8 cellular contexts compared by ENCODE assay signal in the genomic region with DNA sequence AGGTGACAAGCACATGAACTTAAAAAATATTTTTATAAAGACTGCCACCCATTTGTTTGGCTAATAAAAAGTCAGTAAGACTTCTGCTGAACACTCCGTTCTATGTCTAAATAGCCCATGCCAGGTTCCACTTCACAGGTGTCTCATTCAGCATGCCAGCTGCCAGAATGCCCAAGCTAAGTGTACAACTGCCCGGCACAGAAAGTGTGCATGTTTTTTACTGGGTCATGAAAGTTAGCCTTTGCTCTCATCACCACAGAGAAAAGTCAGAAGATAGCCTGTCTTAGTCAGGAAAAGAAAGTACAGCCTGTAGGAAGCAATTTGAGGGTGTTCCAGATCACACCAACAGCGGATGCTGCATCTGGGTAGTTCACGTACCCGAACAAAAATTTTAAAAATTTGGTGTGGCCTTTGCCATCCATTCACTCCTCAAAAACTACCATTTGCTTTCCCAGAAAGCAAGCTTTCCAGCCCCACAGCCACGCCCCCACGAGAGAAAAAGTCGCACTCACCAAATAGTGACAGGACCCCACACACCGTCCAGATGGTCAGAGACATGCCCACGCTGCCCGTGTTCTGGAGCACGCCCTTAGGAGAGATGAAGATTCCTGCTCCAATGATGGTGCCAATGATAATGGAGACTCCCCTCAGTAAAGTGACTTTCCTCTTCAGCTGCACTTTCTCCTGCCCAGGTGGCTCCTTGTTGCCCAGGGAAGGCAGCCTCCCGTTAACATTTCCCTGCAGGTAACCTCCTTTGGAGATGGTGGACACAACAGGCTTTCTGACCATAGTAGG. TPM values are rescaled to one million over a fixed set of nuclear protein-coding genes. Genes with fewer than 3 reads are reported as not detected.
A peak's percentile ranks its signal among the peaks of the same experiment; 100 is the strongest.
DNase-seq lines count a peak whose midpoint lies in the region; ATAC-seq and TF ChIP-seq lines count a peak whose summit lies in the region.

No MANE protein-coding gene starts in this region.

- no peaks in the 10 kb centered on the region for H3K9me3 Mint-ChIP-seq in activated CD4-positive, alpha-beta T cell treated with anti-CD3 and anti-CD28 coated beads for 36 hours (ENCODE audit: low read depth)
- peaks cover 1% of the 10 kb centered on the region for H3K9me3 Mint-ChIP-seq in T-helper 1 cell treated with Interleukin-12 subunit alpha and Interleukin-12 subunit beta and Interleukin-4 antibody, amounts not matched to agents 30 μg/mL and 1 μg/mL, for 36 hours

- intact Hi-C loops in activated CD4-positive, alpha-beta T cell treated with anti-CD3 and anti-CD28 coated beads for 36 hours (cut with DNase I, micrococcal nuclease) = loop anchor here in 1 of 2 experiments (2.0 to 5.0 kb wide), 4 partner anchors 776 to 1025 kb away; a partner anchor contains a TSS
- intact Hi-C loops in prostate gland (cut with DNase I) = no loop called here

- H3K4me1 Mint-ChIP-seq in activated CD4-positive, alpha-beta T cell treated with anti-CD3 and anti-CD28 coated beads for 36 hours = peaks cover 7% of the 10 kb centered on the region
- peaks cover 36% of the 10 kb centered on the region for H3K4me1 Mint-ChIP-seq in T-helper 1 cell treated with Interleukin-12 subunit alpha and Interleukin-12 subunit beta and Interleukin-4 antibody, amounts not matched to agents 30 μg/mL and 1 μg/mL, for 36 hours (ENCODE audit: low read depth)

- H3K9me3 ChIP-seq in esophagus (ENCODE audit: control insufficient read depth in 2 of 2, insufficient read depth in 1 of 2, low read depth in 1 of 2, low read length in 1 of 2) = no peaks in the 10 kb centered on the region
- H3K9me3 ChIP-seq in prostate gland = no peaks in the 10 kb centered on the region

- H3K27me3 ChIP-seq in esophagus (ENCODE audit: control insufficient read depth in 1 of 2, insufficient read depth in 2 of 2, low read length in 2 of 2) = no peaks in the 10 kb centered on the region
- no peaks in the 10 kb centered on the region for H3K27me3 ChIP-seq in prostate gland (replicated peaks; ENCODE audit: insufficient read depth)

- TF ChIP-seq CTCF in prostate gland (IDR thresholded peaks at IDR 0.05) = no peak

- peak overlapping the region in 1 of 2 donors; percentile 51 for H3K4me3 ChIP-seq in esophagus (ENCODE audit: low read depth in 1 of 2, low read length in 2 of 2)
- peak overlapping the region; percentile 15 to 19 for H3K4me3 ChIP-seq in prostate gland

- peak overlapping the region; percentile 78 for H3K4me3 Mint-ChIP-seq in activated CD4-positive, alpha-beta T cell treated with anti-CD3 and anti-CD28 coated beads for 36 hours
- peak overlapping the region; percentile 88 for H3K4me3 Mint-ChIP-seq in T-helper 1 cell treated with Interleukin-12 subunit alpha and Interleukin-12 subunit beta and Interleukin-4 antibody, amounts not matched to agents 30 μg/mL and 1 μg/mL, for 36 hours

- H3K4me1 ChIP-seq in esophagus (ENCODE audit: control insufficient read depth in 2 of 2, insufficient read depth in 2 of 2, low read length in 1 of 2) (peaks cover 3 to 4% of the 10 kb centered on the region in 2 donors), prostate gland (replicated peaks) (no peaks in the 10 kb centered on the region)

- POLR2A ChIA-PET in activated CD4-positive, alpha-beta T cell treated with anti-CD3 and anti-CD28 coated beads for 36 hours (lab: Charles Lee) = no interaction called here

- H3K27me3 Mint-ChIP-seq in activated CD4-positive, alpha-beta T cell treated with anti-CD3 and anti-CD28 coated beads for 36 hours = no peaks in the 10 kb centered on the region
- no peaks in the 10 kb centered on the region for H3K27me3 Mint-ChIP-seq in T-helper 1 cell treated with Interleukin-12 subunit alpha and Interleukin-12 subunit beta and Interleukin-4 antibody, amounts not matched to agents 30 μg/mL and 1 μg/mL, for 36 hours (ENCODE audit: low read depth)

- peak; percentile 12 for DNase-seq in activated CD4-positive, alpha-beta T cell treated with anti-CD3 and anti-CD28 coated beads for 36 hours
- DNase-seq in activated CD4-positive, alpha-beta T cell treated with anti-CD3 and anti-CD28 coated beads, Interleukin-2, amount 50 U/mL, for 1 hour = no peak
- no peak for DNase-seq in prostate gland (ENCODE audit: low spot score)
- DNase-seq in AG08395 (ENCODE audit: low spot score) = no peak

- H3K36me3 ChIP-seq in esophagus (ENCODE audit: control insufficient read depth in 2 of 2, insufficient read depth in 2 of 2, low read length in 1 of 2) (no peaks in the 10 kb centered on the region), prostate gland (no peaks in the 10 kb centered on the region)

- peak overlapping the region; percentile 55 to 74 for H3K27ac ChIP-seq in esophagus (ENCODE audit: low read depth in 2 of 2, low read length in 1 of 2)
- H3K27ac ChIP-seq in prostate gland = peak overlapping the region; percentile 16 to 66

- H3K27ac Mint-ChIP-seq in activated CD4-positive, alpha-beta T cell treated with anti-CD3 and anti-CD28 coated beads for 36 hours = peak overlapping the region; percentile 88
- H3K27ac Mint-ChIP-seq in T-helper 1 cell treated with Interleukin-12 subunit alpha and Interleukin-12 subunit beta and Interleukin-4 antibody, amounts not matched to agents 30 μg/mL and 1 μg/mL, for 36 hours = peak overlapping the region; percentile 94

- no peak for TF ChIP-seq POLR2A in prostate gland (IDR thresholded peaks at IDR 0.05)

- CTCF ChIA-PET in activated CD4-positive, alpha-beta T cell treated with anti-CD3 and anti-CD28 coated beads for 36 hours (lab: Charles Lee) = interaction anchor here (1.0 kb wide), 1 partner anchor 10 kb away, joined by 4 read pairs; no protein-coding TSS in a partner anchor

- no peaks in the 10 kb centered on the region for H3K36me3 Mint-ChIP-seq in activated CD4-positive, alpha-beta T cell treated with anti-CD3 and anti-CD28 coated beads for 36 hours (ENCODE audit: low read depth)
- peaks cover 2% of the 10 kb centered on the region for H3K36me3 Mint-ChIP-seq in T-helper 1 cell treated with Interleukin-12 subunit alpha and Interleukin-12 subunit beta and Interleukin-4 antibody, amounts not matched to agents 30 μg/mL and 1 μg/mL, for 36 hours (ENCODE audit: low read depth)

- 58 to 68% methylated on average over 13 of the region's 13 CpGs for whole genome bisulfite sequencing in esophagus, 2 donors
- 45% methylated on average over 13 of the region's 13 CpGs for WGBS in prostate gland

- ATAC-seq in activated CD4-positive, alpha-beta T cell treated with anti-CD3 and anti-CD28 coated beads for 36 hours = peak; percentile 1
- peak; percentile 7 for ATAC-seq in HG03066 (IDR thresholded peaks at IDR 0.05; ENCODE audit: low read depth, unreplicated experiment)
- ATAC-seq in HG02981 (IDR thresholded peaks at IDR 0.05; ENCODE audit: unreplicated experiment) = no peak

RNA-seq across cellular contexts. Expression of a gene that starts 0.7 kb away (rescaled TPM):
- 1 to 10 TPM; 4.4 to 4.9 TPM for total RNA-seq in activated CD4-positive, alpha-beta T cell treated with anti-CD3 and anti-CD28 coated beads for 36 hours
- polyA plus RNA-seq in esophagus = 1 to 10 TPM in 1 of 2 donors, under 1 TPM in 1; 0.16 to 1.7 TPM
- 1 to 10 TPM; 1.3 to 1.5 TPM for total RNA-seq in prostate gland
